ENCODE assay signal across 8 cellular contexts in genomic region chr9:79883073-79883645, GRCh38.
DNase-seq lines count a peak whose midpoint lies in the region; ATAC-seq, FAIRE-seq and TF ChIP-seq lines count a peak whose summit lies in the region.

No MANE protein-coding gene starts in this region.

- TF ChIP-seq POLR2A in H54 (IDR thresholded peaks at IDR 0.05; ENCODE audit: low read depth, low read length): no peak

- H3K4me3 Mint-ChIP-seq in WTC11: no peak overlapping the region

- peak; percentile 46 for ATAC-seq in GM19438 (IDR thresholded peaks at IDR 0.05; ENCODE audit: low read depth, unreplicated experiment)
- ATAC-seq in HG03457 (IDR thresholded peaks at IDR 0.05; ENCODE audit: unreplicated experiment): peak; percentile 65
- no peak for ATAC-seq in WTC11

- POLR2A ChIA-PET in WTC11 (lab: Charles Lee): no interaction called here

- no peaks in the 10 kb centered on the region for H3K9me3 Mint-ChIP-seq in WTC11

- CTCF ChIA-PET in WTC11 (lab: Charles Lee): no interaction called here

- H3K27me3 Mint-ChIP-seq in WTC11 (ENCODE audit: low read depth): no peaks in the 10 kb centered on the region

- FAIRE-seq in H54 (lab: Jason Lieb, UNC): no peak

- TF ChIP-seq CTCF in WTC11 (IDR thresholded peaks at IDR 0.05): no peak

- H3K36me3 Mint-ChIP-seq in WTC11: no peaks in the 10 kb centered on the region

- H3K27ac Mint-ChIP-seq in WTC11: no peak overlapping the region

- DNase-seq in activated T-cell treated with anti-CD3 and anti-CD28 coated beads for 48 hours (ENCODE audit: low read depth) (peak; percentile 11), cortex of kidney (lab: John Stamatoyannopoulos, UW) (no peak), islet precursor cell (no peak), H54 (ENCODE audit: insufficient read length, low spot score) (no peak), WTC11 (ENCODE audit: low spot score) (no peak)
- DNase-seq in stimulated activated CD8-positive, alpha-beta memory T cell treated with anti-CD3 and anti-CD28 coated beads, Interleukin-12 subunit alpha, Interleukin-12 subunit beta, amount 100 ng/mL, for 24 hours (ENCODE audit: extremely low read depth): peak; percentile 12

- peaks cover 4% of the 10 kb centered on the region; the same call in 1 of the 2 replicates for H3K4me1 Mint-ChIP-seq in WTC11

TF ChIP-seq in WTC11, 78 proteins besides CTCF, POLR2A, EP300 and RAD21:
- TF ChIP-seq TEAD4 (CRISPR knock-in tag; IDR thresholded peaks at IDR 0.05) (no peak), ZNF232 (CRISPR knock-in tag; IDR thresholded peaks at IDR 0.05) (no peak), JUN (CRISPR knock-in tag; IDR thresholded peaks at IDR 0.05) (no peak), ZBTB21 (CRISPR knock-in tag; IDR thresholded peaks at IDR 0.05; ENCODE audit: borderline replicate concordance) (no peak), TCF7 (CRISPR knock-in tag; IDR thresholded peaks at IDR 0.05; ENCODE audit: low read depth) (no peak), ZNF671 (CRISPR knock-in tag; IDR thresholded peaks at IDR 0.05) (no peak), ERG (CRISPR knock-in tag; IDR thresholded peaks at IDR 0.05) (no peak), ZNF532 (CRISPR knock-in tag; IDR thresholded peaks at IDR 0.05; ENCODE audit: borderline replicate concordance) (no peak), STAT6 (CRISPR knock-in tag; conservative IDR thresholded peaks at IDR 0.05; ENCODE audit: low read depth) (no peak), HMGA2 (CRISPR knock-in tag; IDR thresholded peaks at IDR 0.05) (no peak), E2F4 (CRISPR knock-in tag; IDR thresholded peaks at IDR 0.05; ENCODE audit: borderline replicate concordance, low read depth) (no peak), FOXP4 (CRISPR knock-in tag; IDR thresholded peaks at IDR 0.05) (no peak), ZMAT4 (CRISPR knock-in tag; IDR thresholded peaks at IDR 0.05) (no peak), E2F5 (CRISPR knock-in tag; IDR thresholded peaks at IDR 0.05) (no peak), MXD4 (CRISPR knock-in tag; IDR thresholded peaks at IDR 0.05; ENCODE audit: borderline replicate concordance) (no peak)

Comparison
In these comparisons a context has a peak if more than half of its experiments do, and no peak if none do; other contexts are left out.
1. DNase-seq: peak in activated T-cell treated with anti-CD3 and anti-CD28 coated beads for 48 hours (single experiment) and stimulated activated CD8-positive, alpha-beta memory T cell treated with anti-CD3 and anti-CD28 coated beads, Interleukin-12 subunit alpha, Interleukin-12 subunit beta, amount 100 ng/mL, for 24 hours (single experiment); none in cortex of kidney (single experiment), islet precursor cell (single experiment), H54 (single experiment) and WTC11 (single experiment).